31 cellular contexts compared by ENCODE assay signal in genomic region chr3:10378246-10378645, GRCh38.
"Had no signal": no experiment of that assay in that cellular context is flagged by ENCODE, and none has a peak within 500 bp of the region (broad histone marks: within the 10 kb centered on the region; RNA-seq: fewer than 3 reads in every experiment).

No MANE protein-coding gene starts in this region.

- H3K4me1 Mint-ChIP-seq: activated CD4-positive, alpha-beta T cell treated with anti-CD3 and anti-CD28 coated beads for 36 hours; immature natural killer cell; nephron had no signal

- H3K4me3 ChIP-seq: ascending aorta, cardiac muscle cell, coronary artery, heart left ventricle, sigmoid colon, smooth muscle cell, transverse colon, uterus had no signal

- H3K9me3 Mint-ChIP-seq: activated T-cell treated with anti-CD3 and anti-CD28 coated beads, Interleukin-2, amount 50 U/mL, for 72 hours; effector memory CD8-positive, alpha-beta T cell; immature natural killer cell; nephron; T-helper 2 cell treated with Interferon-gamma antibody and Interleukin-4, amounts not matched to agents 5 μg/mL and 100 μg/mL, for 36 hours had no signal

- H3K27me3 Mint-ChIP-seq: activated CD4-positive, alpha-beta T cell treated with anti-CD3 and anti-CD28 coated beads for 36 hours; activated naive CD8-positive, alpha-beta T cell; brain had no signal

- ATAC-seq: activated CD4-positive, alpha-beta T cell treated with anti-CD3 and anti-CD28 coated beads for 36 hours; activated T-cell treated with anti-CD3 and anti-CD28 coated beads, Interleukin-2, amount 50 U/mL, for 72 hours; effector memory CD8-positive, alpha-beta T cell; left colon had no signal

- H3K27ac Mint-ChIP-seq: activated CD4-positive, alpha-beta T cell treated with anti-CD3 and anti-CD28 coated beads for 36 hours; activated naive CD8-positive, alpha-beta T cell; activated T-cell treated with anti-CD3 and anti-CD28 coated beads, Interleukin-2, amount 50 U/mL, for 72 hours; effector memory CD8-positive, alpha-beta T cell; immature natural killer cell; nephron; progenitor cell of endocrine pancreas; T-helper 2 cell treated with Interferon-gamma antibody and Interleukin-4, amounts not matched to agents 5 μg/mL and 100 μg/mL, for 36 hours had no signal

- H3K27me3 ChIP-seq: ascending aorta, cardiac muscle cell, heart left ventricle, neutrophil, sigmoid colon, transverse colon, uterus had no signal

- H3K36me3 ChIP-seq: ascending aorta, cardiac muscle cell, heart left ventricle, neutrophil, sigmoid colon, transverse colon, uterus had no signal

- H3K27ac ChIP-seq: ascending aorta, coronary artery, neutrophil, sigmoid colon, transverse colon, uterus had no signal

- H3K36me3 Mint-ChIP-seq: brain, immature natural killer cell had no signal

- DNase-seq: activated CD4-positive, alpha-beta T cell treated with anti-CD3 and anti-CD28 coated beads for 36 hours; activated CD4-positive, CD25-positive, alpha-beta regulatory T cell; activated naive CD4-positive, alpha-beta T cell; activated T-cell treated with anti-CD3 and anti-CD28 coated beads for 4 hours; activated T-cell treated with anti-CD3 and anti-CD28 coated beads, Interleukin-2, amount 50 U/mL, for 72 hours; effector memory CD8-positive, alpha-beta T cell; foreskin fibroblast; heart left ventricle; hypothalamus; immature natural killer cell; kidney; left colon; mammary epithelial cell; retina; sigmoid colon; stimulated activated CD4-positive, alpha-beta T cell treated with anti-CD3 and anti-CD28 coated beads, Interleukin-15, amount 100 ng/mL, for 24 hours; stimulated activated CD4-positive, alpha-beta T cell treated with anti-CD3 and anti-CD28 coated beads, Interleukin-2, amount 100 ng/mL, for 24 hours; stimulated activated naive CD4-positive, alpha-beta T cell treated with Interleukin-2 at 50 U/mL for 16 hours; T-helper 1 cell; transverse colon; uterus had no signal

- H3K4me3 Mint-ChIP-seq: activated CD4-positive, alpha-beta T cell treated with anti-CD3 and anti-CD28 coated beads for 36 hours; activated naive CD8-positive, alpha-beta T cell; activated T-cell treated with anti-CD3 and anti-CD28 coated beads, Interleukin-2, amount 50 U/mL, for 72 hours; brain; effector memory CD8-positive, alpha-beta T cell; immature natural killer cell; nephron; T-helper 2 cell treated with Interferon-gamma antibody and Interleukin-4, amounts not matched to agents 5 μg/mL and 100 μg/mL, for 36 hours had no signal

- H3K4me1 ChIP-seq: ascending aorta, transverse colon, uterus had no signal

- H3K4me2 ChIP-seq: smooth muscle cell had no signal

- H3K9me3 ChIP-seq: ascending aorta, heart left ventricle, neutrophil, sigmoid colon, transverse colon, uterus had no signal
